In genomic region chr3:139797724-139798343, GRCh38 we compare ENCODE assay signal across 9 cellular contexts.
DNase-seq lines count a peak whose midpoint lies in the region; ATAC-seq and TF ChIP-seq lines count a peak whose summit lies in the region.
"Had no signal": no experiment of that assay in that cellular context is flagged by ENCODE, and none has a peak within 500 bp of the region (broad histone marks: within the 10 kb centered on the region; RNA-seq: fewer than 3 reads in every experiment).

No MANE protein-coding gene starts in this region.

- no peak overlapping the region for H3K27ac Mint-ChIP-seq in chondrocyte (ENCODE audit: unreplicated experiment)

- ATAC-seq in left lung (peak; percentile 53), GM19035 (IDR thresholded peaks at IDR 0.05; ENCODE audit: unreplicated experiment) (no peak)
- ATAC-seq: Panc1 had no signal

- H3K9me3 ChIP-seq in left lung, result no peaks in the 10 kb centered on the region

- no peak overlapping the region for H3K27ac ChIP-seq in left lung

- no peaks in the 10 kb centered on the region for H3K4me1 ChIP-seq in left lung

- no peaks in the 10 kb centered on the region for H3K36me3 ChIP-seq in left lung

- H3K36me3 Mint-ChIP-seq in chondrocyte (ENCODE audit: low read depth), result peaks cover 2% of the 10 kb centered on the region

- no peaks in the 10 kb centered on the region for H3K4me1 Mint-ChIP-seq in chondrocyte (ENCODE audit: low read depth)

- no peak overlapping the region for H3K4me3 ChIP-seq in left lung

- DNase-seq in ELR (ENCODE audit: low read depth), result peak; percentile 18
- DNase-seq in LoVo (ENCODE audit: low spot score), result peak; percentile 26
- peak; percentile 11 for DNase-seq in amniotic epithelial cell (ENCODE audit: low read depth)
- DNase-seq in left lung, result no peak
- DNase-seq in GDM1 (lab: John Stamatoyannopoulos, UW), result no peak
- no peak for DNase-seq in chondrocyte (ENCODE audit: low spot score)
- DNase-seq in occipital lobe (lab: John Stamatoyannopoulos, UW), result no peak

- TF ChIP-seq CTCF in left lung (IDR thresholded peaks at IDR 0.05) (no peak), chondrocyte (IDR thresholded peaks at IDR 0.05) (no peak)

- intact Hi-C loops in left lung (cut with DNase I), result no loop called here

- no peaks in the 10 kb centered on the region for H3K27me3 ChIP-seq in left lung

- H3K4me3 Mint-ChIP-seq in chondrocyte (ENCODE audit: unreplicated experiment), result no peak overlapping the region

- H3K27me3 Mint-ChIP-seq in chondrocyte (ENCODE audit: low read depth), result peaks cover 9% of the 10 kb centered on the region

- H3K9me3 Mint-ChIP-seq in chondrocyte (ENCODE audit: low read depth), result peaks cover 5% of the 10 kb centered on the region

Comparison
In these comparisons a context has a peak if more than half of its experiments do, and no peak if none do; other contexts are left out.
1. DNase-seq: peak in ELR (single experiment), LoVo (single experiment) and amniotic epithelial cell (single experiment); none in left lung (0 of 2), GDM1 (single experiment), chondrocyte (single experiment) and occipital lobe (single experiment).